24 cellular contexts compared by ENCODE assay signal in the genomic region with DNA sequence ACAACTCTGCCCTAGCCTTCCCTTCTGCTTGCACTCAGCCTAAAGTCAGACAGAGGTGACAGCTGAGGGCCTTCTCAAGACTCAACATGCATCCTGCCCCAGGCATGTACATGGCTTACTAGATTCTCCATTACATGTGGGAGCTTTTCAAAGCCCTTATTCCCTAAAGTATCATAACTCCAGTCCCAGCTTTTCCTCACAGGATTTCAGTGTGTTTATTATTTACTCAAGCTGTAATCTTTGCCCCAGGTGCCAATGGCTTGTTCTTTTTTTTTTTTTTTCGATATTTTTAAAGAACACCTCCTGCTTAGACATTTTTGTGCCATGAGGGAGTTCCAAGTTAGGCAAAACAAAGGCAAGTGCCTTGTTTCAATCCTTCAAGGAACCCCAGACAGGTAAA.
"Had no signal": no experiment of that assay in that cellular context is flagged by ENCODE, and none has a peak within 500 bp of the region (broad histone marks: within the 10 kb centered on the region; RNA-seq: fewer than 3 reads in every experiment).

No MANE protein-coding gene starts in this region.

- H3K4me1 ChIP-seq: colonic mucosa, esophagus squamous epithelium, gastrocnemius medialis, heart right ventricle, left ventricle myocardium inferior, lower lobe of right lung had no signal

- H3K9me3 ChIP-seq: colonic mucosa, esophagus squamous epithelium, gastrocnemius medialis, heart right ventricle, left ventricle myocardium inferior, lower lobe of right lung, mucosa of descending colon had no signal

- H3K27me3 ChIP-seq: colonic mucosa, esophagus squamous epithelium had no signal

- FAIRE-seq: islet of Langerhans, keratinocyte had no signal

- H3K27ac ChIP-seq: colonic mucosa, dorsolateral prefrontal cortex, epithelial cell of prostate, esophagus squamous epithelium, gastrocnemius medialis, heart right ventricle, left ventricle myocardium inferior, lower lobe of right lung had no signal

- ATAC-seq: esophagus mucosa, gastrocnemius medialis, heart right ventricle, left cardiac atrium, lower lobe of right lung, mucosa of descending colon had no signal

- H3K36me3 ChIP-seq: colonic mucosa, esophagus squamous epithelium, gastrocnemius medialis, heart right ventricle, left ventricle myocardium inferior, lower lobe of right lung had no signal

- H3K4me3 ChIP-seq: colonic mucosa, dorsolateral prefrontal cortex, esophagus squamous epithelium, gastrocnemius medialis, heart right ventricle, left ventricle myocardium inferior, lower lobe of right lung, mucosa of descending colon had no signal

- DNase-seq: colonic mucosa; cortex of kidney; dorsolateral prefrontal cortex; effector CD4-positive, alpha-beta T cell; effector memory CD4-positive, alpha-beta T cell; erythroblast; esophagus squamous epithelium; foreskin fibroblast; foreskin melanocyte; gastrocnemius medialis; glutamatergic neuron; head of caudate nucleus; heart right ventricle; hippocampal formation; left cardiac atrium; left ventricle myocardium inferior; lower lobe of right lung; mesenchymal stem cell; mucosa of descending colon; naive B cell had no signal
